8 cellular contexts compared by ENCODE assay signal in genomic region chr6:46129634-46130505, GRCh38. TPM values are rescaled to one million over a fixed set of nuclear protein-coding genes. Genes with fewer than 3 reads are reported as not detected.
DNase-seq lines count a peak whose midpoint lies in the region; ATAC-seq and TF ChIP-seq lines count a peak whose summit lies in the region.

ENPP4 (plus strand) TSS chr6:46129989; CDS start chr6:46139584, 9,595 bp downstream.

- H3K9me3 ChIP-seq in mesodermal cell (ENCODE audit: control insufficient read depth, low read length), result no peaks in the 10 kb centered on the region

- peak within 1 kb of the TSS; percentile 84 for H3K4me3 Mint-ChIP-seq in activated CD8-positive, alpha-beta memory T cell treated with anti-CD3 and anti-CD28 coated beads, Interleukin-2, amount 10 ng/mL, durations not matched to agents 7 days and 5 days
- H3K4me3 Mint-ChIP-seq in endothelial cell (ENCODE audit: unreplicated experiment), result peak within 1 kb of the TSS; percentile 91

- CTCF ChIA-PET in activated CD8-positive, alpha-beta memory T cell treated with anti-CD3 and anti-CD28 coated beads, Interleukin-2, amount 10 ng/mL, durations not matched to agents 7 days and 5 days (lab: Charles Lee), result interaction anchor here (1.1 to 2.3 kb wide), 9 partner anchors 9 to 202 kb away, joined by 3 to 8 read pairs (median 4); no protein-coding TSS in a partner anchor

- TF ChIP-seq CTCF in C4-2B (conservative IDR thresholded peaks at IDR 0.05) (peak; percentile 23; the same call in 1 of the 2 replicates), endothelial cell (IDR thresholded peaks at IDR 0.05; ENCODE audit: unreplicated experiment) (no peak)

- H3K27ac ChIP-seq in C4-2B (peak within 1 kb of the TSS; percentile 68), mesodermal cell (ENCODE audit: low read depth, low read length, severe bottlenecking) (no peak within 1 kb of the TSS)

- H3K36me3 ChIP-seq in mesodermal cell (ENCODE audit: control insufficient read depth, insufficient read depth, low read length), result no peaks in the 10 kb centered on the region

- peak within 1 kb of the TSS; percentile 87 for H3K27ac Mint-ChIP-seq in activated CD8-positive, alpha-beta memory T cell treated with anti-CD3 and anti-CD28 coated beads, Interleukin-2, amount 10 ng/mL, durations not matched to agents 7 days and 5 days
- H3K27ac Mint-ChIP-seq in endothelial cell (ENCODE audit: unreplicated experiment), result no peak within 1 kb of the TSS

- ATAC-seq in GM19328 (IDR thresholded peaks at IDR 0.05; ENCODE audit: unreplicated experiment) (peak; percentile 98), HG03521 (IDR thresholded peaks at IDR 0.05; ENCODE audit: unreplicated experiment) (peak; percentile 99)
- ATAC-seq in activated CD8-positive, alpha-beta memory T cell treated with anti-CD3 and anti-CD28 coated beads, Interleukin-2, amount 10 ng/mL, durations not matched to agents 7 days and 5 days, result peak; percentile 100

- peak; percentile 87 for DNase-seq in NCI-H82 treated with DMSO at 0.1 percent for 48 hours (lab: John Stamatoyannopoulos, UW; ENCODE audit: unreplicated experiment)
- DNase-seq in activated CD8-positive, alpha-beta memory T cell treated with anti-CD3 and anti-CD28 coated beads, Interleukin-2, amount 10 ng/mL, durations not matched to agents 7 days and 5 days, result peak; percentile 93
- peak; percentile 91 for DNase-seq in endothelial cell (ENCODE audit: low spot score)
- peak; percentile 69 for DNase-seq in stimulated activated CD8-positive, alpha-beta memory T cell treated with anti-CD3 and anti-CD28 coated beads, Interleukin-15, amount 100 ng/mL, for 24 hours (ENCODE audit: low read depth)

- peaks cover 3% of the 10 kb centered on the region for H3K4me1 ChIP-seq in mesodermal cell (ENCODE audit: control insufficient read depth, insufficient read depth, low read length, poor library complexity, severe bottlenecking)

- H3K27me3 Mint-ChIP-seq in activated CD8-positive, alpha-beta memory T cell treated with anti-CD3 and anti-CD28 coated beads, Interleukin-2, amount 10 ng/mL, durations not matched to agents 7 days and 5 days, result no peaks in the 10 kb centered on the region
- H3K27me3 Mint-ChIP-seq in endothelial cell (ENCODE audit: unreplicated experiment), result no peaks in the 10 kb centered on the region

- WGBS in mesodermal cell (ENCODE audit: insufficient coverage in 2 of 2), 2 experiments, result 1 to 4% methylated on average over 21 to 26 of the region's 61 CpGs

- H3K9me3 Mint-ChIP-seq in activated CD8-positive, alpha-beta memory T cell treated with anti-CD3 and anti-CD28 coated beads, Interleukin-2, amount 10 ng/mL, durations not matched to agents 7 days and 5 days (ENCODE audit: low read depth), result no peaks in the 10 kb centered on the region
- H3K9me3 Mint-ChIP-seq in endothelial cell (ENCODE audit: unreplicated experiment), result no peaks in the 10 kb centered on the region

- peaks cover 30% of the 10 kb centered on the region for H3K4me1 Mint-ChIP-seq in activated CD8-positive, alpha-beta memory T cell treated with anti-CD3 and anti-CD28 coated beads, Interleukin-2, amount 10 ng/mL, durations not matched to agents 7 days and 5 days
- no peaks in the 10 kb centered on the region for H3K4me1 Mint-ChIP-seq in endothelial cell (ENCODE audit: unreplicated experiment)

- peaks cover 5% of the 10 kb centered on the region for H3K36me3 Mint-ChIP-seq in activated CD8-positive, alpha-beta memory T cell treated with anti-CD3 and anti-CD28 coated beads, Interleukin-2, amount 10 ng/mL, durations not matched to agents 7 days and 5 days
- no peaks in the 10 kb centered on the region for H3K36me3 Mint-ChIP-seq in endothelial cell (ENCODE audit: low read depth, unreplicated experiment)

- H3K4me3 ChIP-seq in mesodermal cell (ENCODE audit: extremely low read depth, insufficient read depth, low read length, poor library complexity, severe bottlenecking), result peak within 1 kb of the TSS; percentile 57

RNA-seq across cellular contexts. Expression of gene ENPP4, which starts in this region (rescaled TPM):
- total RNA-seq in activated CD8-positive, alpha-beta memory T cell treated with anti-CD3 and anti-CD28 coated beads, Interleukin-2, amount 10 ng/mL, durations not matched to agents 7 days and 5 days, result 1 to 10 TPM; 7.1 to 8.0 TPM
- 6.1 TPM for total RNA-seq in endothelial cell (ENCODE audit: unreplicated experiment)
- polyA plus RNA-seq in mesodermal cell (2013, experiment 1 of 2), result 2.0 TPM
- 1.9 TPM for polyA plus RNA-seq in mesodermal cell (2013, experiment 2 of 2)
